Comparison of ENCODE assay signal across 31 cellular contexts in the genomic region with DNA sequence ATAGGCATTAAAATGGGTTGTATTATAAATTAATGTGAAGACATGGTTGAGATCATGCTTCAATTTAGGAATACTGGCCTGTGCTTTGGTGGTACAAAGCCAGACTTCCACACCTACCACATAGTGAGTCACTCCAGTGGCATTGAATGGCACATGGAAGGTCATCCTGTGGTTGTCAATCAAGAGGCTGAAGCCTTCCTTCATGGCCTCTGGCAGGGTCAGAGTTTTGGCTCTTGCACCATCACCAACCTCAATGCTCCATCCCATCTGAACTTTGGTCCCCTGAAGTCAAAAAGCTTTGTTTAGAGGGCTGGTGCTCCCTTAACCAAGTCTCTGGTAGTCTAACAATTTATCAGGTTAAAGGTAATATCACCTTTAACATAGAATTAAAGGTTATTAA. TPM values are rescaled to one million over a fixed set of nuclear protein-coding genes. Genes with fewer than 3 reads are reported as not detected.
"Had no signal": no experiment of that assay in that cellular context is flagged by ENCODE, and none has a peak within 500 bp of the region (broad histone marks: within the 10 kb centered on the region; RNA-seq: fewer than 3 reads in every experiment).

No MANE protein-coding gene starts in this region.

- H3K4me1 ChIP-seq: heart left ventricle, lower lobe of right lung, spleen, suprapubic skin, tibial artery, upper lobe of right lung had no signal

- H3K9me3 ChIP-seq: heart left ventricle, lower lobe of right lung, ovary, spleen, suprapubic skin, thoracic aorta, tibial artery, upper lobe of right lung had no signal

- DNase-seq: heart left ventricle; hypothalamus; immature natural killer cell; kidney; lower lobe of right lung; mammary epithelial cell; mesenchymal stem cell; naive thymus-derived CD4-positive, alpha-beta T cell; ovary; retina; right cardiac atrium; small intestine; spleen; stimulated activated CD4-positive, alpha-beta T cell treated with anti-CD3 and anti-CD28 coated beads, Interleukin-4, amount 100 ng/mL, for 24 hours; stimulated activated naive CD4-positive, alpha-beta T cell; tibial artery; trophoblast cell; upper lobe of right lung had no signal

- H3K36me3 ChIP-seq: heart left ventricle, lower lobe of right lung, ovary, spleen, suprapubic skin, thoracic aorta, tibial artery, upper lobe of right lung had no signal

- H3K27me3 ChIP-seq: ovary had no signal

- ATAC-seq: heart left ventricle; lower lobe of right lung; naive thymus-derived CD4-positive, alpha-beta T cell; natural killer cell treated with Interleukin-12 subunit alpha and Interleukin-12 subunit beta and Interleukin-15 and Interleukin-18, amount 100 ng/mL, for 72 hours; right cardiac atrium; sciatic nerve; stimulated activated effector memory CD8-positive, alpha-beta T cell treated with anti-CD3 and anti-CD28 coated beads, Interleukin-12 subunit alpha, Interleukin-12 subunit beta, amount 100 ng/mL, for 72 hours; upper lobe of right lung had no signal

- H3K27ac ChIP-seq: heart left ventricle, lower lobe of right lung, ovary, spleen, suprapubic skin, thoracic aorta, tibial artery, upper lobe of right lung had no signal

- H3K4me3 ChIP-seq: heart left ventricle, lower lobe of right lung, ovary, spleen, suprapubic skin, thoracic aorta, tibial artery, upper lobe of right lung had no signal

RNA-seq across cellular contexts. Expression of a gene that starts 6.1 kb away (rescaled TPM):
- total RNA-seq: heart left ventricle; kidney; liver; lower lobe of right lung; mammary epithelial cell; mesothelial cell of epicardium; mononuclear cell; naive thymus-derived CD4-positive, alpha-beta T cell; natural killer cell treated with Interleukin-12 subunit alpha and Interleukin-12 subunit beta and Interleukin-15 and Interleukin-18, amount 100 ng/mL, for 72 hours; omental fat pad; progenitor cell of endocrine pancreas; pulmonary artery endothelial cell; right cardiac atrium; sciatic nerve; spleen; subcutaneous adipose tissue; suprapubic skin; thoracic aorta had no signal
- polyA plus RNA-seq: heart left ventricle; immature natural killer cell; liver; mammary epithelial cell; naive thymus-derived CD4-positive, alpha-beta T cell; neural cell; right cardiac atrium; spleen had no signal

RNA-seq across cellular contexts. Expression of a gene that starts 28.2 kb away (rescaled TPM):
- total RNA-seq: heart left ventricle; lower lobe of right lung; mammary epithelial cell; mesothelial cell of epicardium; mononuclear cell; naive thymus-derived CD4-positive, alpha-beta T cell; natural killer cell treated with Interleukin-12 subunit alpha and Interleukin-12 subunit beta and Interleukin-15 and Interleukin-18, amount 100 ng/mL, for 72 hours; omental fat pad; pulmonary artery endothelial cell; right cardiac atrium; sciatic nerve; spleen; subcutaneous adipose tissue; suprapubic skin; thoracic aorta; upper lobe of right lung had no signal
- polyA plus RNA-seq: heart left ventricle; immature natural killer cell; mammary epithelial cell; naive thymus-derived CD4-positive, alpha-beta T cell; neural cell; right cardiac atrium had no signal

RNA-seq across cellular contexts. Expression of a gene that starts 54.7 kb away (rescaled TPM):
- total RNA-seq: liver; mesothelial cell of epicardium; mononuclear cell; naive thymus-derived CD4-positive, alpha-beta T cell; pulmonary artery endothelial cell; spleen; thoracic aorta had no signal
- polyA plus RNA-seq: liver; naive thymus-derived CD4-positive, alpha-beta T cell had no signal
